ENCODE assay signal across 13 cellular contexts in the genomic region with DNA sequence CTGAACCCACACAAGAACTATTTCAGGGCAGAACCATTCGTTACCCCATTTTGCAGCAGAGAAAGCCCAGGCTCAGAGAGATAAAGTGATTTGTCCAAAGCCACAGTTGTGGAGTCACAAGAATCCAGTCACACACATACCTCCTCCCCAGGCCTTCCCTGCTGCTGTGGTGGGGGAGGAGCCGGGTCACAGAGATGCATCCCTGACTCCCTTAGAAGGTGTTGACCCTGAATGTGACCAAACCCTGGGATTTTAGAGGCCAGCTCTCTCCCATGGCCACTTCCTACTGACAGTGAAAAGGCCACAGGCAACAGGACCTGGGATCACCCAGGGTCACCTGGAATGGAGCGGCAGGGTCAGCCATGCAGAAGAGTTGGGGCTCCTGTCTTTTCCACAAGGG. TPM values are rescaled to one million over a fixed set of nuclear protein-coding genes. Genes with fewer than 3 reads are reported as not detected.
DNase-seq lines count a peak whose midpoint lies in the region; ATAC-seq and TF ChIP-seq lines count a peak whose summit lies in the region.
"Had no signal": no experiment of that assay in that cellular context is flagged by ENCODE, and none has a peak within 500 bp of the region (broad histone marks: within the 10 kb centered on the region; RNA-seq: fewer than 3 reads in every experiment).

No MANE protein-coding gene starts in this region.

- H3K4me3 ChIP-seq in breast epithelium (no peak overlapping the region), thymus (ENCODE audit: low read length) (no peak overlapping the region)

- 88% methylated on average over 3 of the region's 3 CpGs for WGBS in thymus

- peak overlapping the region; percentile 25 to 56 for H3K27ac ChIP-seq in breast epithelium
- peak overlapping the region; percentile 78 for H3K27ac ChIP-seq in thymus (ENCODE audit: low read depth)

- no peaks in the 10 kb centered on the region for H3K9me3 Mint-ChIP-seq in MCF 10A (ENCODE audit: unreplicated experiment)
- H3K9me3 Mint-ChIP-seq in T-cell = no peaks in the 10 kb centered on the region
- H3K9me3 Mint-ChIP-seq in endothelial cell (ENCODE audit: unreplicated experiment) = no peaks in the 10 kb centered on the region
- H3K9me3 Mint-ChIP-seq: dendritic cell treated with granulocyte-macrophage colony-stimulating factor and Interleukin-4, amounts not matched to agents 40 ng/mL and 50 ng/mL, for 4 days; mesothelial cell of epicardium had no signal

- H3K4me1 ChIP-seq in breast epithelium (no peaks in the 10 kb centered on the region), thymus (ENCODE audit: control insufficient read depth, insufficient read depth, low read length) (peaks cover 26% of the 10 kb centered on the region)

- no peak for TF ChIP-seq CTCF in breast epithelium (IDR thresholded peaks at IDR 0.05)
- no peak for TF ChIP-seq CTCF in MCF 10A (IDR thresholded peaks at IDR 0.05; ENCODE audit: unreplicated experiment)
- no peak for TF ChIP-seq CTCF in endothelial cell (IDR thresholded peaks at IDR 0.05; ENCODE audit: unreplicated experiment)

- H3K36me3 Mint-ChIP-seq in MCF 10A (ENCODE audit: insufficient read depth, unreplicated experiment) = peaks cover 30% of the 10 kb centered on the region
- H3K36me3 Mint-ChIP-seq in T-cell = peaks cover 17% of the 10 kb centered on the region
- peaks cover 30% of the 10 kb centered on the region for H3K36me3 Mint-ChIP-seq in endothelial cell (ENCODE audit: low read depth, unreplicated experiment)

- H3K27me3 Mint-ChIP-seq in MCF 10A (ENCODE audit: insufficient read depth, unreplicated experiment) = no peaks in the 10 kb centered on the region
- H3K27me3 Mint-ChIP-seq in T-cell = no peaks in the 10 kb centered on the region
- H3K27me3 Mint-ChIP-seq in endothelial cell (ENCODE audit: unreplicated experiment) = peaks cover 14% of the 10 kb centered on the region
- H3K27me3 Mint-ChIP-seq: dendritic cell treated with granulocyte-macrophage colony-stimulating factor and Interleukin-4, amounts not matched to agents 40 ng/mL and 50 ng/mL, for 4 days had no signal

- H3K36me3 ChIP-seq in breast epithelium (peaks cover 4% of the 10 kb centered on the region), thymus (ENCODE audit: control insufficient read depth, insufficient read depth) (peaks cover 11% of the 10 kb centered on the region)

- no TSS peak for BruUV-seq in MCF 10A (replicated peaks; lab: Mats Ljungman, UMichigan)

- POLR2A ChIA-PET in MCF 10A (lab: Yijun Ruan, JAX) (interaction anchor here (1.1 kb wide), 1 partner anchor 56 kb away, joined by 4 read pairs; no protein-coding TSS in a partner anchor), T-cell (lab: Charles Lee) (no interaction called here)

- DNase-seq in breast epithelium (ENCODE audit: low spot score in 2 of 2) (no peak), MCF 10A (ENCODE audit: unreplicated experiment) (no peak), T-cell (no peak), endothelial cell (ENCODE audit: low spot score) (no peak), NCI-H2227 (lab: John Stamatoyannopoulos, UW; ENCODE audit: unreplicated experiment) (no peak), NCI-H187 treated with DMSO at 0.1 percent for 48 hours (lab: John Stamatoyannopoulos, UW) (no peak), glomerular visceral epithelial cell (ENCODE audit: extremely low spot score) (no peak)
- DNase-seq: amygdala, NCI-H1105, NCI-H510A treated with DMSO at 0.1 percent for 48 hours had no signal

- no peaks in the 10 kb centered on the region for H3K27me3 ChIP-seq in breast epithelium
- H3K27me3 ChIP-seq in thymus (ENCODE audit: control insufficient read depth, insufficient read depth) = no peaks in the 10 kb centered on the region

- ATAC-seq in T-cell (replicated peaks in 1 of 4) = peak in 1 of 4 experiments; percentile 6

- H3K9me3 ChIP-seq in breast epithelium = no peaks in the 10 kb centered on the region
- H3K9me3 ChIP-seq in thymus (ENCODE audit: control insufficient read depth) = no peaks in the 10 kb centered on the region

- TF ChIP-seq POLR2A in breast epithelium (IDR thresholded peaks at IDR 0.05) = no peak

- H3K27ac Mint-ChIP-seq in MCF 10A (ENCODE audit: low read depth, unreplicated experiment) = no peak overlapping the region
- H3K27ac Mint-ChIP-seq in T-cell = peak overlapping the region; percentile 90 to 95
- H3K27ac Mint-ChIP-seq in endothelial cell (ENCODE audit: unreplicated experiment) = no peak overlapping the region
- H3K27ac Mint-ChIP-seq: dendritic cell treated with granulocyte-macrophage colony-stimulating factor and Interleukin-4, amounts not matched to agents 40 ng/mL and 50 ng/mL, for 4 days had no signal

- CTCF ChIA-PET in MCF 10A (lab: Yijun Ruan, JAX) = interaction anchor here (0.6 to 1.4 kb wide), 3 partner anchors 8 to 210 kb away, joined by 3 to 6 read pairs (median 3); no protein-coding TSS in a partner anchor
- CTCF ChIA-PET in T-cell (lab: Charles Lee) = interaction anchor here (0.7 to 1.2 kb wide), 2 partner anchors 33 to 56 kb away, joined by 3 read pairs; no protein-coding TSS in a partner anchor

- H3K4me3 Mint-ChIP-seq in MCF 10A (ENCODE audit: unreplicated experiment) (no peak overlapping the region), T-cell (peak overlapping the region in 2 of 3 donors; percentile 47 to 68), endothelial cell (ENCODE audit: unreplicated experiment) (peak overlapping the region; percentile 39)
- H3K4me3 Mint-ChIP-seq: dendritic cell treated with granulocyte-macrophage colony-stimulating factor and Interleukin-4, amounts not matched to agents 40 ng/mL and 50 ng/mL, for 4 days; mesothelial cell of epicardium had no signal

- H3K4me1 Mint-ChIP-seq in MCF 10A (ENCODE audit: insufficient read depth, unreplicated experiment) = no peaks in the 10 kb centered on the region
- H3K4me1 Mint-ChIP-seq in T-cell = peaks cover 25 to 39% (median 33%) of the 10 kb centered on the region in 3 donors
- H3K4me1 Mint-ChIP-seq in endothelial cell (ENCODE audit: unreplicated experiment) = peaks cover 36% of the 10 kb centered on the region

- intact Hi-C loops in breast epithelium (cut with DNase I; ENCODE audit: low total_unique reads) (no loop called here), MCF 10A (cut with micrococcal nuclease) (no loop called here)

RNA-seq across cellular contexts. Expression of gene CHMP4B, which starts 48.6 kb away (rescaled TPM):
- total RNA-seq in breast epithelium (100 to 1,000 TPM in 1 of 3 donors, 10 to 100 TPM in 2; 76.4 to 106 (median 95.4) TPM), MCF 10A (2022) (77.6 and 95.2 TPM in 2 replicates), T-cell (10 to 100 TPM; 45.1 to 64.7 (median 60.8) TPM), endothelial cell (ENCODE audit: unreplicated experiment) (117 TPM)
- polyA plus RNA-seq in thymus = 130 TPM

Comparison
In these comparisons a context has a peak if more than half of its experiments do, and no peak if none do; other contexts are left out.
1. H3K27ac Mint-ChIP-seq: peak in T-cell (2 of 2); none in MCF 10A (single experiment) and endothelial cell (single experiment).